ENCODE assay signal across 8 cellular contexts in genomic region chr9:34177906-34178697, GRCh38. TPM values are rescaled to one million over a fixed set of nuclear protein-coding genes. Genes with fewer than 3 reads are reported as not detected.
A peak's percentile ranks its signal among the peaks of the same experiment; 100 is the strongest.
DNase-seq lines count a peak whose midpoint lies in the region; ATAC-seq and TF ChIP-seq lines count a peak whose summit lies in the region.

No MANE protein-coding gene starts in this region.

- WGBS in testis, 2 donors: 14 to 16% methylated on average over 26 of the region's 26 CpGs

- peak overlapping the region; percentile 78 for H3K4me3 ChIP-seq in kidney epithelial cell (ENCODE audit: low read depth, low read length)
- H3K4me3 ChIP-seq in testis: peak overlapping the region; percentile 88 to 94

- H3K27me3 ChIP-seq in kidney epithelial cell (ENCODE audit: control insufficient read depth, insufficient read depth, low read length): no peaks in the 10 kb centered on the region
- no peaks in the 10 kb centered on the region for H3K27me3 ChIP-seq in testis

- H3K9me3 ChIP-seq in testis: no peaks in the 10 kb centered on the region

- TF ChIP-seq CTCF in kidney epithelial cell (IDR thresholded peaks at IDR 0.05; ENCODE audit: insufficient read depth, low read length, poor library complexity, severe bottlenecking) (no peak), testis (IDR thresholded peaks at IDR 0.05) (no peak)

- peaks cover 16% of the 10 kb centered on the region for H3K36me3 Mint-ChIP-seq in activated T-helper 2 cell treated with anti-CD3 and anti-CD28 coated beads, Interferon-gamma antibody, Interleukin-2, Interleukin-4, amounts not matched to agents 10 μg/mL and 5 μg/mL and 100 μg/mL, durations not matched to agents 14 hours and 24 hours and 36 hours (ENCODE audit: low read depth)

- H3K9me3 Mint-ChIP-seq in activated T-helper 2 cell treated with anti-CD3 and anti-CD28 coated beads, Interferon-gamma antibody, Interleukin-2, Interleukin-4, amounts not matched to agents 10 μg/mL and 5 μg/mL and 100 μg/mL, durations not matched to agents 14 hours and 24 hours and 36 hours: no peaks in the 10 kb centered on the region

- intact Hi-C loops in activated T-helper 2 cell treated with anti-CD3 and anti-CD28 coated beads, Interferon-gamma antibody, Interleukin-2, Interleukin-4, amounts not matched to agents 10 μg/mL and 5 μg/mL and 100 μg/mL, durations not matched to agents 14 hours and 24 hours and 36 hours (cut with micrococcal nuclease): loop anchor here (2.0 to 5.0 kb wide), 4 partner anchors 74 to 939 kb away; partner anchors contain the start of genes ATOSB and UBAP2
- intact Hi-C loops in testis (cut with DNase I; ENCODE audit: low total_unique reads): no loop called here

- no peak for TF ChIP-seq POLR2A in testis (IDR thresholded peaks at IDR 0.05)

- no peaks in the 10 kb centered on the region for H3K27me3 Mint-ChIP-seq in activated T-helper 2 cell treated with anti-CD3 and anti-CD28 coated beads, Interferon-gamma antibody, Interleukin-2, Interleukin-4, amounts not matched to agents 10 μg/mL and 5 μg/mL and 100 μg/mL, durations not matched to agents 14 hours and 24 hours and 36 hours (ENCODE audit: low read depth)

- H3K4me3 Mint-ChIP-seq in activated T-helper 2 cell treated with anti-CD3 and anti-CD28 coated beads, Interferon-gamma antibody, Interleukin-2, Interleukin-4, amounts not matched to agents 10 μg/mL and 5 μg/mL and 100 μg/mL, durations not matched to agents 14 hours and 24 hours and 36 hours (ENCODE audit: low read depth): peak overlapping the region; percentile 90

- DNase-seq in stimulated activated CD8-positive, alpha-beta memory T cell treated with anti-CD3 and anti-CD28 coated beads, Interleukin-15, amount 100 ng/mL, for 24 hours (ENCODE audit: low read depth): peak; percentile 2
- no peak for DNase-seq in stimulated activated CD8-positive, alpha-beta memory T cell treated with anti-CD3 and anti-CD28 coated beads, Interleukin-4, amount 100 ng/mL, for 48 hours
- no peak for DNase-seq in activated T-helper 2 cell treated with anti-CD3 and anti-CD28 coated beads, Interferon-gamma antibody, Interleukin-2, Interleukin-4, amounts not matched to agents 10 μg/mL and 5 μg/mL and 100 μg/mL, durations not matched to agents 14 hours and 24 hours and 36 hours (ENCODE audit: low spot score)
- DNase-seq in kidney epithelial cell (ENCODE audit: low read depth): no peak
- DNase-seq in testis: no peak
- no peak for DNase-seq in ecto neural progenitor cell (ENCODE audit: low spot score)
- no peak for DNase-seq in AML-193 (lab: John Stamatoyannopoulos, UW)

- ATAC-seq in GM21576 (IDR thresholded peaks at IDR 0.05; ENCODE audit: unreplicated experiment): no peak

- peak overlapping the region; percentile 94 for H3K27ac Mint-ChIP-seq in activated T-helper 2 cell treated with anti-CD3 and anti-CD28 coated beads, Interferon-gamma antibody, Interleukin-2, Interleukin-4, amounts not matched to agents 10 μg/mL and 5 μg/mL and 100 μg/mL, durations not matched to agents 14 hours and 24 hours and 36 hours

- peak overlapping the region; percentile 98 for H3K27ac ChIP-seq in testis

- H3K4me1 ChIP-seq in testis: peaks cover 8% of the 10 kb centered on the region

- H3K4me1 Mint-ChIP-seq in activated T-helper 2 cell treated with anti-CD3 and anti-CD28 coated beads, Interferon-gamma antibody, Interleukin-2, Interleukin-4, amounts not matched to agents 10 μg/mL and 5 μg/mL and 100 μg/mL, durations not matched to agents 14 hours and 24 hours and 36 hours (ENCODE audit: low read depth): peaks cover 11% of the 10 kb centered on the region

- no peaks in the 10 kb centered on the region for H3K36me3 ChIP-seq in kidney epithelial cell (ENCODE audit: control insufficient read depth, insufficient read depth, low read length)
- no peaks in the 10 kb centered on the region for H3K36me3 ChIP-seq in testis (ENCODE audit: low read depth, missing control alignments)

RNA-seq across cellular contexts. Expression of gene UBAP1, which starts 0.7 kb away (rescaled TPM):
- total RNA-seq in activated T-helper 2 cell treated with anti-CD3 and anti-CD28 coated beads, Interferon-gamma antibody, Interleukin-2, Interleukin-4, amounts not matched to agents 10 μg/mL and 5 μg/mL and 100 μg/mL, durations not matched to agents 14 hours and 24 hours and 36 hours: 33.6 and 33.7 TPM in 2 replicates
- 42.4 and 46.9 TPM in 2 replicates for total RNA-seq in kidney epithelial cell
- 10 to 100 TPM; 65.1 to 81.9 TPM for total RNA-seq in testis
- polyA plus RNA-seq in testis (ENCODE audit: insufficient read depth, low read depth, low replicate concordance): 127 TPM

RNA-seq across cellular contexts. Expression of gene DCAF12, which starts 51.6 kb away (rescaled TPM):
- total RNA-seq in activated T-helper 2 cell treated with anti-CD3 and anti-CD28 coated beads, Interferon-gamma antibody, Interleukin-2, Interleukin-4, amounts not matched to agents 10 μg/mL and 5 μg/mL and 100 μg/mL, durations not matched to agents 14 hours and 24 hours and 36 hours: 42.8 and 43.5 TPM in 2 replicates
- total RNA-seq in kidney epithelial cell (39.9 and 46.3 TPM in 2 replicates), testis (100 to 1,000 TPM in 1 of 2 donors, 10 to 100 TPM in 1; 99.3 to 120 TPM)
- 169 TPM for polyA plus RNA-seq in testis (ENCODE audit: insufficient read depth, low read depth, low replicate concordance)
